Comparison of ENCODE assay signal across 12 cellular contexts in genomic region chr7:85215098-85215497, GRCh38. TPM values are rescaled to one million over a fixed set of nuclear protein-coding genes. Genes with fewer than 3 reads are reported as not detected.
A peak's percentile ranks its signal among the peaks of the same experiment; 100 is the strongest.
DNase-seq lines count a peak whose midpoint lies in the region; ATAC-seq and TF ChIP-seq lines count a peak whose summit lies in the region.
"Had no signal": no experiment of that assay in that cellular context is flagged by ENCODE, and none has a peak within 500 bp of the region (broad histone marks: within the 10 kb centered on the region; RNA-seq: fewer than 3 reads in every experiment).

No MANE protein-coding gene starts in this region.

- H3K4me1 ChIP-seq in ovary (ENCODE audit: insufficient read depth) (no peaks in the 10 kb centered on the region), right cardiac atrium (ENCODE audit: control insufficient read depth, insufficient read depth, low read length) (no peaks in the 10 kb centered on the region)
- H3K4me1 ChIP-seq: tibial artery had no signal

- H3K27me3 ChIP-seq in ovary (no peaks in the 10 kb centered on the region), right cardiac atrium (ENCODE audit: control insufficient read depth, insufficient read depth) (no peaks in the 10 kb centered on the region)
- H3K27me3 ChIP-seq: tibial artery had no signal

- ATAC-seq in GM19372 (IDR thresholded peaks at IDR 0.05; ENCODE audit: low read depth, unreplicated experiment) (peak; percentile 69), HG02642 (IDR thresholded peaks at IDR 0.05; ENCODE audit: poor library complexity, unreplicated experiment) (peak; percentile 86), HG03159 (IDR thresholded peaks at IDR 0.05; ENCODE audit: unreplicated experiment) (peak; percentile 90), right cardiac atrium (no peak)

- no peaks in the 10 kb centered on the region for H3K9me3 ChIP-seq in ovary
- no peaks in the 10 kb centered on the region for H3K9me3 ChIP-seq in right cardiac atrium (ENCODE audit: control insufficient read depth, low read length)
- H3K9me3 ChIP-seq: tibial artery had no signal

- intact Hi-C loops in ovary (cut with DNase I), result no loop called here
- intact Hi-C loops in right cardiac atrium (cut with DNase I), result no loop called here

- H3K4me3 ChIP-seq in GM12865 (ENCODE audit: low read depth, low read length) (no peak overlapping the region), ovary (no peak overlapping the region), right cardiac atrium (ENCODE audit: low read length) (no peak overlapping the region)
- H3K4me3 ChIP-seq: SK-N-MC, tibial artery had no signal

- no peaks in the 10 kb centered on the region for H3K36me3 ChIP-seq in ovary
- H3K36me3 ChIP-seq: tibial artery had no signal

- WGBS in ovary, 3 donors, result 83 to 98% (median 93%) methylated on average over 1 of the region's 1 CpG
- WGBS in right cardiac atrium, result 94% methylated on average over 1 of the region's 1 CpG

- no peak for TF ChIP-seq EP300 in ovary (IDR thresholded peaks at IDR 0.05)

- peak; percentile 37 for DNase-seq in GM12865 (ENCODE audit: low read depth)
- DNase-seq in ovary, result no peak
- DNase-seq in inferior parietal cortex (ENCODE audit: extremely low spot score), result no peak
- no peak for DNase-seq in right cardiac atrium
- no peak for DNase-seq in NCI-H524 (lab: John Stamatoyannopoulos, UW)
- DNase-seq: activated naive CD4-positive, alpha-beta T cell treated with anti-CD3 and anti-CD28 coated beads for 36 hours; kidney; tibial artery had no signal

- TF ChIP-seq POLR2A in ovary (IDR thresholded peaks at IDR 0.05), result no peak

- H3K27ac ChIP-seq in ovary, result no peak overlapping the region
- no peak overlapping the region for H3K27ac ChIP-seq in right cardiac atrium (ENCODE audit: low read length)
- H3K27ac ChIP-seq: SK-N-MC, tibial artery had no signal

- TF ChIP-seq CTCF in GM12865 (IDR thresholded peaks at IDR 0.05; ENCODE audit: insufficient read depth, low read depth, low read length, missing control alignments), result no peak
- TF ChIP-seq CTCF in ovary (IDR thresholded peaks at IDR 0.05), result no peak

RNA-seq across cellular contexts. Expression of gene SEMA3D, which starts 28.2 kb away (rescaled TPM):
- 1 to 10 TPM in 6 of 7 donors, under 1 TPM in 1; 0.95 to 6.1 (median 3.0) TPM for total RNA-seq in ovary
- polyA plus RNA-seq in ovary, result 1 to 10 TPM in 1 of 2 donors, under 1 TPM in 1; 0.75 to 5.8 TPM
- total RNA-seq in right cardiac atrium, result 1 to 10 TPM; 1.3 to 3.1 (median 2.2) TPM
- polyA plus RNA-seq in right cardiac atrium, result 0.54 TPM
- total RNA-seq: activated naive CD4-positive, alpha-beta T cell treated with anti-CD3 and anti-CD28 coated beads for 36 hours had no signal

Comparison
In these comparisons a context has a peak if more than half of its experiments do, and no peak if none do; other contexts are left out.
1. ATAC-seq: peak in GM19372 (single experiment), HG02642 (single experiment) and HG03159 (single experiment); none in right cardiac atrium (0 of 2).